Comparison of ENCODE assay signal across 8 cellular contexts in genomic region chr1:211648980-211649934, GRCh38. TPM values are rescaled to one million over a fixed set of nuclear protein-coding genes. Genes with fewer than 3 reads are reported as not detected.
DNase-seq lines count a peak whose midpoint lies in the region; ATAC-seq and TF ChIP-seq lines count a peak whose summit lies in the region.

No MANE protein-coding gene starts in this region.

- in situ Hi-C loops in GM13977 (cut with MboI; ENCODE audit: low pct_unique_long_range_greater_than_20kb, low sequenced_read_pairs, unreplicated experiment), result no loop called here

- CTCF ChIA-PET in A673 (lab: Charles Lee), result no interaction called here
- CTCF ChIA-PET in PC-3 (lab: Charles Lee), result no interaction called here

- no peak for ATAC-seq in PC-3
- no peak for ATAC-seq in HG03378 (IDR thresholded peaks at IDR 0.05; ENCODE audit: unreplicated experiment)

- TF ChIP-seq POLR2A in thyroid gland (IDR thresholded peaks at IDR 0.05), result no peak

- no peak overlapping the region for H2AFZ ChIP-seq in PC-3 (ENCODE audit: low read length)

- BruUV-seq in A673 (replicated peaks; lab: Mats Ljungman, UMichigan) (no TSS peak), PC-3 (replicated peaks; lab: Mats Ljungman, UMichigan) (no TSS peak)

- H3K79me2 ChIP-seq in PC-3 (ENCODE audit: low read length), result no peaks in the 10 kb centered on the region

- H3K9me2 ChIP-seq in PC-3 (replicated peaks; ENCODE audit: low read length), result no peaks in the 10 kb centered on the region

- no peak overlapping the region for H3K4me3 ChIP-seq in A673 (ENCODE audit: low read depth, low read length, poor library complexity, severe bottlenecking)
- no peak overlapping the region for H3K4me3 ChIP-seq in PC-3 (ENCODE audit: low read length)
- no peak overlapping the region for H3K4me3 ChIP-seq in fibroblast of mammary gland (ENCODE audit: control insufficient read depth, low read depth, low read length)
- H3K4me3 ChIP-seq in thyroid gland (replicated peaks in 1 of 3), result no peak overlapping the region

- no peaks in the 10 kb centered on the region for H4K20me1 ChIP-seq in PC-3 (ENCODE audit: low read length)

- H3K27ac ChIP-seq in A673 (ENCODE audit: low read depth, low read length, poor library complexity, severe bottlenecking) (no peak overlapping the region), PC-3 (ENCODE audit: low read length) (no peak overlapping the region), thyroid gland (no peak overlapping the region)

- peak; percentile 62 for TF ChIP-seq CTCF in A673 (conservative IDR thresholded peaks at IDR 0.05; ENCODE audit: low read depth, low read length)
- peak; percentile 68 for TF ChIP-seq CTCF in GM13977 (IDR thresholded peaks at IDR 0.05; ENCODE audit: extremely low read depth, insufficient read depth, missing control alignments)
- TF ChIP-seq CTCF in PC-3 (conservative IDR thresholded peaks at IDR 0.05; ENCODE audit: low read depth, low read length), result peak; percentile 41
- TF ChIP-seq CTCF in fibroblast of mammary gland (conservative IDR thresholded peaks at IDR 0.05; ENCODE audit: control insufficient read depth, insufficient read depth, low read depth, low read length), result peak; percentile 47
- TF ChIP-seq CTCF in thyroid gland (IDR thresholded peaks at IDR 0.05), result peak in 4 of 6 experiments; percentile 43 to 78 (median 56)

- H3K4me1 ChIP-seq in A673 (ENCODE audit: insufficient read depth, low read length, poor library complexity, severe bottlenecking), result no peaks in the 10 kb centered on the region
- peaks cover 30% of the 10 kb centered on the region for H3K4me1 ChIP-seq in PC-3 (ENCODE audit: insufficient read depth, low read length)
- H3K4me1 ChIP-seq in thyroid gland, result peaks cover 0 to 2% of the 10 kb centered on the region in 2 donors

- H3K27me3 ChIP-seq in A673 (replicated peaks; ENCODE audit: insufficient read depth, low read depth, low read length, poor library complexity) (no peaks in the 10 kb centered on the region), PC-3 (ENCODE audit: low read length) (no peaks in the 10 kb centered on the region), thyroid gland (no peaks in the 10 kb centered on the region)

- DNase-seq in A673 (ENCODE audit: low spot score), result peak; percentile 52
- peak; percentile 67 for DNase-seq in GM13977 (ENCODE audit: low spot score)
- peak; percentile 32 for DNase-seq in PC-3
- peak; percentile 28 for DNase-seq in fibroblast of mammary gland (ENCODE audit: low read depth)
- peak in 1 of 2 donors; percentile 63 for DNase-seq in thyroid gland
- no peak for DNase-seq in activated gamma-delta T cell (lab: John Stamatoyannopoulos, UW)
- DNase-seq in activated effector memory CD4-positive, alpha-beta T cell treated with anti-CD3 and anti-CD28 coated beads, Interleukin-2, amount 50 U/mL, for 16 hours, result no peak

- no peak overlapping the region for H3K9ac ChIP-seq in PC-3 (ENCODE audit: low read length)

- intact Hi-C loops in A673 (cut with micrococcal nuclease; ENCODE audit: unreplicated experiment) (no loop called here), PC-3 (cut with micrococcal nuclease) (no loop called here), thyroid gland (cut with DNase I) (no loop called here)

- H3K36me3 ChIP-seq in A673 (ENCODE audit: insufficient read depth, low read length, poor library complexity, severe bottlenecking) (no peaks in the 10 kb centered on the region), PC-3 (ENCODE audit: low read depth, low read length) (no peaks in the 10 kb centered on the region), thyroid gland (no peaks in the 10 kb centered on the region)

- no peaks in the 10 kb centered on the region for H3F3A ChIP-seq in PC-3 (ENCODE audit: low read length, unreplicated experiment)

- H3K4me2 ChIP-seq in PC-3 (ENCODE audit: low read length), result no peak overlapping the region

- 61 to 94% methylated on average over 9 of the region's 9 CpGs for WGBS in thyroid gland, 2 donors

- POLR2A ChIA-PET in A673 (lab: Charles Lee; ENCODE audit: low non-redundant PET) (no interaction called here), PC-3 (lab: Charles Lee; ENCODE audit: unreplicated experiment) (interaction anchor here (1.1 kb wide), 1 partner anchor 70 kb away, joined by 4 read pairs; the partner anchor contains the start of gene SLC30A1)

- H3K9me3 ChIP-seq in A673 (ENCODE audit: low read depth, low read length, poor library complexity, severe bottlenecking) (no peaks in the 10 kb centered on the region), PC-3 (ENCODE audit: low read length) (no peaks in the 10 kb centered on the region), thyroid gland (no peaks in the 10 kb centered on the region)

RNA-seq across cellular contexts. Expression of gene NEK2, which starts 26.2 kb away (rescaled TPM):
- total RNA-seq in A673 (2021) (45.7 and 48.8 TPM in 2 replicates), PC-3 (2014; rRNA removed) (42.7 and 47.5 TPM in 2 replicates), thyroid gland (1 to 10 TPM in 1 of 4 donors, under 1 TPM in 2, not detected in 1; 0.11 to 2.4 (median 0.40) TPM)

Comparison
In these comparisons a context has a peak if more than half of its experiments do, and no peak if none do; other contexts are left out.
1. DNase-seq: peak in A673 (single experiment), GM13977 (single experiment), PC-3 (single experiment) and fibroblast of mammary gland (single experiment); none in activated gamma-delta T cell (single experiment) and activated effector memory CD4-positive, alpha-beta T cell treated with anti-CD3 and anti-CD28 coated beads, Interleukin-2, amount 50 U/mL, for 16 hours (single experiment).
2. RNA of gene NEK2, which starts 26.2 kb away (total RNA-seq): 42.7 to 47.5 TPM in PC-3 and 45.7 to 48.8 TPM in A673; 0.11 to 2.4 TPM in thyroid gland; every median in the first group is over 10 times any median in the second.
3. Peak in every context shown above with its lines, with median percentiles within 50 percentile points of each other: CTCF ChIP-seq.